13 cellular contexts compared by ENCODE assay signal in the genomic region with DNA sequence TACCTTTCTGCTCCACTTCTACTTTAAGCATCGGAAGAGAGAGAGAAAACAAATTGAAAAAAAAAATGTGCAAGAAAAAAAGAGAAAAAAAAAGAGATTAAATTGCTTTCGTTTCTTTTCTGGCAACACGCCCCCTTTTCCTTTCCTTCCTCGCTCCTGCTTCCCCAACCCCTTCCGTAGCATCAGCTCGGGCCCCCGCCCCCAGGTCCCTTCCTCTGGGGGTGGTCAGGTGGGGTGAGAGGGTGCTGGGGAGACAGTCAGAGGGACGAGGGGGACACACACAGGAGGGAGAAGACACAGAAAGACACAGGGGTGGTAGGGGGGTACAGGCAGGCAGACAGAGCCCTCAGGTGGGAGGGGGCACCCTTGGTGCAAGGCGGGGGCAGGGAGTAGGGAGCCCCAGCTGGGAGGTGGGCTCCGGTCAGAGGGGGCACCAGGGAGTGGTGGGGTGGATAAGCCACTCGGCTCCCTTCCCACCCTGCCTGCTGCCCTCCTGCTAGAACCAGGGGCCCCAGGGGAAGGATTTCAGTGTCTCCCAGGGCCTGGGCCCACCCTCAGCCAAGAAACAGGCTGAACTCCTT. TPM values are rescaled to one million over a fixed set of nuclear protein-coding genes. Genes with fewer than 3 reads are reported as not detected.
A peak's percentile ranks its signal among the peaks of the same experiment; 100 is the strongest.
DNase-seq lines count a peak whose midpoint lies in the region; ATAC-seq, FAIRE-seq and TF ChIP-seq lines count a peak whose summit lies in the region.
"Had no signal": no experiment of that assay in that cellular context is flagged by ENCODE, and none has a peak within 500 bp of the region (broad histone marks: within the 10 kb centered on the region; RNA-seq: fewer than 3 reads in every experiment).

No MANE protein-coding gene starts in this region.

- peaks cover 26 to 40% of the 10 kb centered on the region in 2 donors for H3K4me1 Mint-ChIP-seq in natural killer cell

- H3K4me3 ChIP-seq in A673 (ENCODE audit: low read depth, low read length, poor library complexity, severe bottlenecking) = no peak overlapping the region
- no peak overlapping the region for H3K4me3 ChIP-seq in H7 (ENCODE audit: insufficient read depth, low read depth, low read length)
- no peak overlapping the region for H3K4me3 ChIP-seq in GM12878
- H3K4me3 ChIP-seq in BE2C (ENCODE audit: low read depth, low read length) = no peak overlapping the region
- H3K4me3 ChIP-seq: MG63 had no signal

- CTCF ChIA-PET in A673 (lab: Charles Lee) (interaction anchor here (0.6 kb wide), 1 partner anchor 25 kb away, joined by 5 read pairs; no protein-coding TSS in a partner anchor), GM12878 (lab: Yijun Ruan, JAX) (interaction anchor here (0.8 to 1.7 kb wide), 2 partner anchors 31 to 86 kb away, joined by 3 to 4 read pairs; partner anchors contain the start of gene ASF1B)

- DNase-seq in A673 (ENCODE audit: low spot score) (no peak), H7 (peak; percentile 50), GM12878 (ENCODE audit: low read depth, low spot score) (no peak), natural killer cell (no peak), COLO829 (ENCODE audit: low spot score) (no peak), BE2C (no peak), NCI-H187 treated with DMSO at 0.1 percent for 48 hours (lab: John Stamatoyannopoulos, UW) (no peak), COR-L47 (lab: John Stamatoyannopoulos, UW) (no peak)
- DNase-seq: AML-193, MG63 had no signal

- no peak overlapping the region for H3K9ac ChIP-seq in GM12878 (ENCODE audit: control insufficient read depth, insufficient read depth, low read length)
- H3K9ac ChIP-seq: parathyroid adenoma had no signal

- peak overlapping the region; percentile 89 for H3K4me3 Mint-ChIP-seq in natural killer cell

- no peak for TF ChIP-seq CTCF in A673 (conservative IDR thresholded peaks at IDR 0.05; ENCODE audit: low read depth, low read length)
- no peak for TF ChIP-seq CTCF in GM12878 (IDR thresholded peaks at IDR 0.05 in 2 of 3, conservative IDR thresholded peaks at IDR 0.05 in 1 of 3; ENCODE audit: control insufficient read depth in 2 of 3, extremely low read depth in 1 of 3, insufficient read depth in 1 of 3, low read depth in 3 of 3, low read length in 3 of 3)
- TF ChIP-seq CTCF in natural killer cell (IDR thresholded peaks at IDR 0.05) = no peak
- no peak for TF ChIP-seq CTCF in BE2C (IDR thresholded peaks at IDR 0.05; ENCODE audit: low read depth, low read length)

- H3K36me3 Mint-ChIP-seq in natural killer cell = no peaks in the 10 kb centered on the region

- intact Hi-C loops in A673 (cut with micrococcal nuclease; ENCODE audit: unreplicated experiment) (no loop called here), GM12878 (cut with micrococcal nuclease; ENCODE audit: unreplicated experiment) (no loop called here), natural killer cell (cut with micrococcal nuclease) (loop anchor here (10.0 kb wide), 1 partner anchor 108 kb away; no protein-coding TSS in a partner anchor)

- POLR2A ChIA-PET in A673 (lab: Charles Lee; ENCODE audit: low non-redundant PET) (no interaction called here), GM12878 (lab: Charles Lee) (interaction anchor here (0.6 kb wide), 1 partner anchor 212 kb away, joined by 3 read pairs; no protein-coding TSS in a partner anchor)

- H3K79me2 ChIP-seq in GM12878 (ENCODE audit: control insufficient read depth, insufficient read depth, low read length) = no peaks in the 10 kb centered on the region

- ATAC-seq in GM12878 (peak; percentile 21; the same call in 2 of the 3 replicates), natural killer cell (peak in 2 of 3 donors; percentile 6 to 8)

- peaks cover 26% of the 10 kb centered on the region for H3K4me1 ChIP-seq in A673 (ENCODE audit: insufficient read depth, low read length, poor library complexity, severe bottlenecking)
- peaks cover 8% of the 10 kb centered on the region; the same call in 1 of the 2 replicates for H3K4me1 ChIP-seq in GM12878 (ENCODE audit: control insufficient read depth, insufficient read depth, low read length)
- peaks cover 7% of the 10 kb centered on the region; the same call in 1 of the 2 replicates for H3K4me1 ChIP-seq in BE2C
- H3K4me1 ChIP-seq: parathyroid adenoma had no signal

- H3K27ac ChIP-seq in A673 (ENCODE audit: low read depth, low read length, poor library complexity, severe bottlenecking) (peak overlapping the region; percentile 7), GM12878 (ENCODE audit: control insufficient read depth, insufficient read depth) (no peak overlapping the region)
- H3K27ac ChIP-seq: epithelial cell of prostate, parathyroid adenoma had no signal

- H3K36me3 ChIP-seq in A673 (ENCODE audit: insufficient read depth, low read length, poor library complexity, severe bottlenecking) (peaks cover 30% of the 10 kb centered on the region), H7 (replicated peaks; ENCODE audit: control insufficient read depth, insufficient read depth, low read length) (peaks cover 31% of the 10 kb centered on the region), GM12878 (ENCODE audit: control insufficient read depth in 2 of 2, insufficient read depth in 2 of 2, low read length in 1 of 2) (no peaks in the 10 kb centered on the region), BE2C (peaks cover 39% of the 10 kb centered on the region)

- FAIRE-seq in GM12878 (lab: Jason Lieb, UNC) = no peak
- FAIRE-seq: RCC 7860 had no signal

- H3K9me3 ChIP-seq in A673 (ENCODE audit: low read depth, low read length, poor library complexity, severe bottlenecking) (no peaks in the 10 kb centered on the region), GM12878 (replicated peaks; ENCODE audit: control insufficient read depth, insufficient read depth, low read length) (no peaks in the 10 kb centered on the region), BE2C (no peaks in the 10 kb centered on the region)
- H3K9me3 ChIP-seq: MG63 had no signal

- no peak overlapping the region for H2AFZ ChIP-seq in GM12878 (ENCODE audit: control insufficient read depth, low read depth, low read length)
- H2AFZ ChIP-seq: parathyroid adenoma had no signal

- RAD21 ChIA-PET in GM12878 (lab: Charles Lee; ENCODE audit: unreplicated experiment) = no interaction called here

- H4K20me1 ChIP-seq in GM12878 (ENCODE audit: control insufficient read depth, insufficient read depth) = no peaks in the 10 kb centered on the region

- BruUV-seq in A673 (replicated peaks; lab: Mats Ljungman, UMichigan) (no TSS peak), GM12878 (replicated peaks; lab: Mats Ljungman, UMichigan) (no TSS peak)

- no peaks in the 10 kb centered on the region for H3K9me3 Mint-ChIP-seq in natural killer cell

- peak overlapping the region; percentile 85 to 95 for H3K27ac Mint-ChIP-seq in natural killer cell

- WGBS in GM12878 (ENCODE audit: insufficient coverage, insufficient replicate concordance, low lambda C conversion rate, missing lambda C conversion rate) = 5% methylated on average over 3 of the region's 11 CpGs

- in situ Hi-C loops in GM12878 (cut with MboI) = no loop called here

- TF ChIP-seq RAD21 in GM12878 (IDR thresholded peaks at IDR 0.05; ENCODE audit: insufficient read depth, low read depth, low read length) = no peak

- TF ChIP-seq EP300 in GM12878 (IDR thresholded peaks at IDR 0.05; ENCODE audit: borderline replicate concordance in 1 of 2, control insufficient read depth in 1 of 2, low read depth in 2 of 2, low read length in 2 of 2) = no peak

- SMC1A ChIA-PET in GM12878 (lab: Charles Lee; ENCODE audit: uncharacterized antibody, unreplicated experiment) = interaction anchor here (0.7 kb wide), 1 partner anchor 28 kb away, joined by 3 read pairs; no protein-coding TSS in a partner anchor

- no peak overlapping the region for H3K4me2 ChIP-seq in GM12878 (ENCODE audit: control insufficient read depth, insufficient read depth)

- no peak for TF ChIP-seq POLR2A in GM12878 (IDR thresholded peaks at IDR 0.05; ENCODE audit: low read depth, low read length)

- no peaks in the 10 kb centered on the region for H3K27me3 Mint-ChIP-seq in natural killer cell (ENCODE audit: low read depth in 2 of 2)

- no peaks in the 10 kb centered on the region for H3K27me3 ChIP-seq in A673 (replicated peaks; ENCODE audit: insufficient read depth, low read depth, low read length, poor library complexity)
- no peaks in the 10 kb centered on the region for H3K27me3 ChIP-seq in H7 (ENCODE audit: control insufficient read depth, insufficient read depth, low read length)
- no peaks in the 10 kb centered on the region for H3K27me3 ChIP-seq in GM12878 (replicated peaks in 1 of 2; ENCODE audit: control insufficient read depth in 2 of 2, insufficient read depth in 2 of 2, low read length in 1 of 2)
- H3K27me3 ChIP-seq in BE2C = no peaks in the 10 kb centered on the region
- H3K27me3 ChIP-seq: MG63 had no signal

RNA-seq across cellular contexts. Expression of gene ASF1B, which starts 30.7 kb away (rescaled TPM):
- total RNA-seq in A673 (2021) = 50.0 and 54.6 TPM in 2 replicates
- 70.8 and 76.2 TPM in 2 replicates for total RNA-seq in H7 (2014; rRNA removed; shearing (Covaris generic))
- total RNA-seq in GM12878 (2013; cell fraction: nucleolus; rRNA removed) = 2.5 and 2.9 TPM in 2 replicates
- total RNA-seq in GM12878 (2014; rRNA removed) = 123 and 132 TPM in 2 replicates
- 50.4 and 53.8 TPM in 2 replicates for total RNA-seq in GM12878 (2014; rRNA removed; fragmentation: Illumina TruSeq; extraction: Trizol)
- total RNA-seq in GM12878 (2021) = 95.3 and 95.6 TPM in 2 replicates
- polyA plus RNA-seq in GM12878 (2011; ENCODE audit: low read depth) = 27.5 TPM
- 34.9 and 57.1 TPM in 2 replicates for polyA plus RNA-seq in GM12878 (2011; rRNA removed)
- 67.2 and 86.4 TPM in 2 replicates for polyA plus RNA-seq in GM12878 (2011; cell fraction: cytosol; rRNA removed)
- polyA plus RNA-seq in GM12878 (2011; cell fraction: nucleus; rRNA removed) = 31.1 and 37.8 TPM in 2 replicates
- polyA plus RNA-seq in GM12878 (2012) = 47.4 and 61.6 TPM in 2 replicates
- 62.9 and 85.2 TPM in 2 replicates for polyA plus RNA-seq in GM12878 (2014; fragmentation: Illumina TruSeq; extraction: Trizol)
- 10 to 100 TPM; 10.4 to 23.1 TPM for polyA plus RNA-seq in GM12878 (2014; fragmentation: Nextera tagmentation; extraction: Ambion mirVana)
- 103 and 115 TPM in 2 replicates for polyA plus RNA-seq in GM12878 (2014; rRNA removed)
- 100 to 1,000 TPM; 190 to 217 TPM for polyA plus RNA-seq in GM12878 (2016; fragmentation: Nextera tagmentation; extraction: Ambion mirVana)
- 30.4 and 50.9 TPM in 2 replicates for polyA minus RNA-seq in GM12878 (2011; rRNA and poly(A)+ RNA removed)
- polyA minus RNA-seq in GM12878 (2011; cell fraction: cytosol; rRNA and poly(A)+ RNA removed) = 26.6 and 27.8 TPM in 2 replicates
- polyA minus RNA-seq in GM12878 (2011; cell fraction: nucleus; rRNA and poly(A)+ RNA removed) = 9.8 and 15.9 TPM in 2 replicates
- 1 to 10 TPM; 4.5 to 5.5 (median 4.8) TPM for total RNA-seq in natural killer cell
- polyA plus RNA-seq in BE2C (2012; ENCODE audit: insufficient read depth, insufficient read length, low read depth) = 3.3 TPM

RNA-seq across cellular contexts. Expression of gene ADGRL1, which starts 38.9 kb away (rescaled TPM):
- total RNA-seq in A673 (2021) (66.1 and 72.0 TPM in 2 replicates), GM12878 (2014; rRNA removed) (1.4 and 1.9 TPM in 2 replicates), GM12878 (2014; rRNA removed; fragmentation: Illumina TruSeq; extraction: Trizol) (0.45 and 0.92 TPM in 2 replicates), GM12878 (2021) (4.8 and 5.0 TPM in 2 replicates), natural killer cell (10 to 100 TPM; 47.3 to 54.3 (median 52.7) TPM)
- 60.7 and 74.4 TPM in 2 replicates for total RNA-seq in H7 (2014; rRNA removed; shearing (Covaris generic))
- total RNA-seq in GM12878 (2013; cell fraction: nucleolus; rRNA removed) = 22.3 and 24.4 TPM in 2 replicates
- polyA plus RNA-seq in GM12878 (2011; ENCODE audit: low read depth) = 0.20 TPM
- polyA plus RNA-seq in GM12878 (2011; rRNA removed) (0.24 and 1.4 TPM in 2 replicates), GM12878 (2014; fragmentation: Illumina TruSeq; extraction: Trizol) (0.24 and 0.97 TPM in 2 replicates), GM12878 (2014; fragmentation: Nextera tagmentation; extraction: Ambion mirVana) (under 1 TPM; 0.05 to 0.14 TPM), GM12878 (2014; rRNA removed) (1.7 and 4.5 TPM in 2 replicates), GM12878 (2016; fragmentation: Nextera tagmentation; extraction: Ambion mirVana) (under 1 TPM; 0.24 to 0.25 TPM)
- 1.5 and 2.1 TPM in 2 replicates for polyA plus RNA-seq in GM12878 (2011; cell fraction: cytosol; rRNA removed)
- polyA plus RNA-seq in GM12878 (2011; cell fraction: nucleus; rRNA removed) = 6.3 and 11.5 TPM in 2 replicates
- 1.9 and 2.0 TPM in 2 replicates for polyA plus RNA-seq in GM12878 (2012)
- 3.3 and 4.8 TPM in 2 replicates for polyA minus RNA-seq in GM12878 (2011; rRNA and poly(A)+ RNA removed)
- 2.7 and 4.3 TPM in 2 replicates for polyA minus RNA-seq in GM12878 (2011; cell fraction: cytosol; rRNA and poly(A)+ RNA removed)
- 1.5 and 3.0 TPM in 2 replicates for polyA minus RNA-seq in GM12878 (2011; cell fraction: nucleus; rRNA and poly(A)+ RNA removed)
- polyA plus RNA-seq in BE2C (2012; ENCODE audit: insufficient read depth, insufficient read length, low read depth) = 69.0 TPM

RNA-seq across cellular contexts. Expression of gene PRKACA, which starts 49.5 kb away (rescaled TPM):
- 56.7 and 77.9 TPM in 2 replicates for total RNA-seq in A673 (2021)
- total RNA-seq in H7 (2014; rRNA removed; shearing (Covaris generic)) = 31.0 and 31.7 TPM in 2 replicates
- 11.5 and 11.6 TPM in 2 replicates for total RNA-seq in GM12878 (2013; cell fraction: nucleolus; rRNA removed)
- total RNA-seq in GM12878 (2014; rRNA removed) = 12.9 and 14.9 TPM in 2 replicates
- 10.4 and 11.2 TPM in 2 replicates for total RNA-seq in GM12878 (2014; rRNA removed; fragmentation: Illumina TruSeq; extraction: Trizol)
- total RNA-seq in GM12878 (2021) = 67.7 and 68.5 TPM in 2 replicates
- polyA plus RNA-seq in GM12878 (2011; ENCODE audit: low read depth) = 26.1 TPM
- 10.6 and 11.9 TPM in 2 replicates for polyA plus RNA-seq in GM12878 (2011; rRNA removed)
- 23.1 and 25.8 TPM in 2 replicates for polyA plus RNA-seq in GM12878 (2011; cell fraction: cytosol; rRNA removed)
- 9.5 and 16.8 TPM in 2 replicates for polyA plus RNA-seq in GM12878 (2011; cell fraction: nucleus; rRNA removed)
- 28.6 and 38.0 TPM in 2 replicates for polyA plus RNA-seq in GM12878 (2012)
- polyA plus RNA-seq in GM12878 (2014; fragmentation: Illumina TruSeq; extraction: Trizol) = 44.3 and 56.8 TPM in 2 replicates
- 1 to 10 TPM in 1 of 2 experiments, under 1 TPM in 1; 0.53 to 1.3 TPM for polyA plus RNA-seq in GM12878 (2014; fragmentation: Nextera tagmentation; extraction: Ambion mirVana)
- polyA plus RNA-seq in GM12878 (2014; rRNA removed) = 40.8 and 46.1 TPM in 2 replicates
- polyA plus RNA-seq in GM12878 (2016; fragmentation: Nextera tagmentation; extraction: Ambion mirVana) = 1 to 10 TPM; 3.3 to 3.5 TPM
- polyA minus RNA-seq in GM12878 (2011; rRNA and poly(A)+ RNA removed) = 17.0 and 23.7 TPM in 2 replicates
- polyA minus RNA-seq in GM12878 (2011; cell fraction: cytosol; rRNA and poly(A)+ RNA removed) = 11.2 and 15.5 TPM in 2 replicates
- 5.1 and 9.7 TPM in 2 replicates for polyA minus RNA-seq in GM12878 (2011; cell fraction: nucleus; rRNA and poly(A)+ RNA removed)
- 10 to 100 TPM; 68.6 to 71.8 (median 69.3) TPM for total RNA-seq in natural killer cell
- polyA plus RNA-seq in BE2C (2012; ENCODE audit: insufficient read depth, insufficient read length, low read depth) = 27.4 TPM
